In genomic region chr21:31509108-31510017, GRCh38 we compare ENCODE assay signal across 8 cellular contexts.
DNase-seq lines count a peak whose midpoint lies in the region; ATAC-seq and TF ChIP-seq lines count a peak whose summit lies in the region.

No MANE protein-coding gene starts in this region.

- TF ChIP-seq POLR2A in vagina (IDR thresholded peaks at IDR 0.05) = no peak

- H3K4me2 ChIP-seq in OCI-LY3 (ENCODE audit: low read length) (peak overlapping the region; percentile 60), hepatocyte (no peak overlapping the region)

- no peaks in the 10 kb centered on the region for H4K20me1 ChIP-seq in OCI-LY3 (ENCODE audit: insufficient read depth, low read length)
- no peaks in the 10 kb centered on the region for H4K20me1 ChIP-seq in hepatocyte (ENCODE audit: insufficient read depth, poor library complexity, severe bottlenecking)

- H3K4me1 ChIP-seq in OCI-LY3 (ENCODE audit: low read length) (peaks cover 22% of the 10 kb centered on the region), hepatocyte (ENCODE audit: insufficient read depth) (peaks cover under 1% of the 10 kb centered on the region), vagina (no peaks in the 10 kb centered on the region)

- H3K36me3 ChIP-seq in OCI-LY3 (replicated peaks; ENCODE audit: low read depth, low read length) = no peaks in the 10 kb centered on the region
- H3K36me3 ChIP-seq in hepatocyte (replicated peaks; ENCODE audit: insufficient read depth, low read depth) = no peaks in the 10 kb centered on the region
- no peaks in the 10 kb centered on the region for H3K36me3 ChIP-seq in vagina

- no peaks in the 10 kb centered on the region for H3K9me2 ChIP-seq in hepatocyte (replicated peaks; ENCODE audit: insufficient read depth)

- peak; percentile 52 for TF ChIP-seq CTCF in OCI-LY3 (IDR thresholded peaks at IDR 0.05; ENCODE audit: low read depth, low read length)
- TF ChIP-seq CTCF in hepatocyte (IDR thresholded peaks at IDR 0.05; ENCODE audit: poor library complexity) = peak; percentile 23
- TF ChIP-seq CTCF in vagina (IDR thresholded peaks at IDR 0.05) = no peak

- H3K9me3 ChIP-seq in OCI-LY3 (ENCODE audit: insufficient read depth, low read length) = no peaks in the 10 kb centered on the region
- H3K9me3 ChIP-seq in hepatocyte (ENCODE audit: low read depth) = no peaks in the 10 kb centered on the region
- no peaks in the 10 kb centered on the region for H3K9me3 ChIP-seq in vagina

- H2AFZ ChIP-seq in OCI-LY3 (ENCODE audit: low read depth, low read length) = 0 out of 2 replicates have a peak overlapping the region, but pooled peaks have one; percentile 4
- H2AFZ ChIP-seq in hepatocyte = no peak overlapping the region

- H3K9ac ChIP-seq in OCI-LY3 (ENCODE audit: low read length) = no peak overlapping the region

- intact Hi-C loops in vagina (cut with DNase I) = no loop called here

- DNase-seq in activated T-cell treated with anti-CD3 and anti-CD28 coated beads, Interleukin-2, amount 50 U/mL, for 1 hour = peak; percentile 71
- DNase-seq in hepatocyte (ENCODE audit: low spot score) (peak; percentile 57), vagina (ENCODE audit: extremely low spot score in 2 of 2) (no peak), GM19238 (ENCODE audit: insufficient read length, low spot score) (no peak)
- peak; percentile 69 to 71 for DNase-seq in stimulated activated CD8-positive, alpha-beta memory T cell treated with anti-CD3 and anti-CD28 coated beads, Interleukin-2, amount 100 ng/mL, for 48 hours (ENCODE audit: low read depth in 2 of 2)

- WGBS in hepatocyte (ENCODE audit: low lambda C conversion rate, missing lambda C conversion rate) = 66% methylated on average over 18 of the region's 18 CpGs

- H3K4me3 ChIP-seq in OCI-LY3 (ENCODE audit: low read length) (peak overlapping the region; percentile 32; the same call in 1 of the 2 replicates), hepatocyte (no peak overlapping the region), vagina (no peak overlapping the region)

- H3K27ac ChIP-seq in OCI-LY3 (ENCODE audit: low read length) (no peak overlapping the region), hepatocyte (no peak overlapping the region), vagina (no peak overlapping the region)

- H3K79me2 ChIP-seq in OCI-LY3 (ENCODE audit: low read length) (no peaks in the 10 kb centered on the region), hepatocyte (peaks cover 3% of the 10 kb centered on the region)

- H3K27me3 ChIP-seq in OCI-LY3 (ENCODE audit: low read depth, low read length) (peaks cover 7% of the 10 kb centered on the region), hepatocyte (no peaks in the 10 kb centered on the region), vagina (no peaks in the 10 kb centered on the region)

- ATAC-seq in GM18519 (IDR thresholded peaks at IDR 0.05; ENCODE audit: low FRiP score, unreplicated experiment) = peak; percentile 34
- peak; percentile 51 for ATAC-seq in HG02973 (IDR thresholded peaks at IDR 0.05; ENCODE audit: unreplicated experiment)

Comparison
In these comparisons a context has a peak if more than half of its experiments do, and no peak if none do; other contexts are left out.
1. CTCF ChIP-seq: peak in OCI-LY3 (single experiment) and hepatocyte (single experiment); none in vagina (0 of 3).
2. DNase-seq: peak in activated T-cell treated with anti-CD3 and anti-CD28 coated beads, Interleukin-2, amount 50 U/mL, for 1 hour (single experiment), hepatocyte (single experiment) and stimulated activated CD8-positive, alpha-beta memory T cell treated with anti-CD3 and anti-CD28 coated beads, Interleukin-2, amount 100 ng/mL, for 48 hours (2 of 2); none in vagina (0 of 2) and GM19238 (single experiment).